In genomic region chr18:3597159-3597977, GRCh38 we compare ENCODE assay signal across 9 cellular contexts.
DNase-seq lines count a peak whose midpoint lies in the region; ATAC-seq and TF ChIP-seq lines count a peak whose summit lies in the region.
"Had no signal": no experiment of that assay in that cellular context is flagged by ENCODE, and none has a peak within 500 bp of the region (broad histone marks: within the 10 kb centered on the region; RNA-seq: fewer than 3 reads in every experiment).

No MANE protein-coding gene starts in this region.

- peaks cover 25% of the 10 kb centered on the region for H3K36me3 Mint-ChIP-seq in activated T-cell treated with anti-CD3 and anti-CD28 coated beads, Interleukin-2, amount 50 U/mL, for 24 hours (ENCODE audit: low read depth)
- H3K36me3 Mint-ChIP-seq in mesothelial cell of epicardium = no peaks in the 10 kb centered on the region

- peaks cover 66% of the 10 kb centered on the region for H3K4me1 Mint-ChIP-seq in activated T-cell treated with anti-CD3 and anti-CD28 coated beads, Interleukin-2, amount 50 U/mL, for 24 hours (ENCODE audit: low read depth)
- H3K4me1 Mint-ChIP-seq in mesothelial cell of epicardium = peaks cover 53% of the 10 kb centered on the region

- no peak for DNase-seq in activated T-cell treated with anti-CD3 and anti-CD28 coated beads, Interleukin-2, amount 50 U/mL, for 24 hours
- DNase-seq in activated T-cell treated with anti-CD3 and anti-CD28 coated beads, Interleukin-2, amount 50 U/mL, for 48 hours = no peak
- DNase-seq in body of pancreas (no peak), mesothelial cell of epicardium (ENCODE audit: low spot score in 2 of 2, unreplicated experiment in 2 of 2) (no peak), tibial nerve (ENCODE audit: low spot score in 2 of 2) (no peak), ecto neural progenitor cell (ENCODE audit: low spot score) (no peak)
- no peak for DNase-seq in activated CD4-positive, CD25-positive, alpha-beta regulatory T cell (lab: John Stamatoyannopoulos, UW)
- DNase-seq: NCI-H1694 treated with DMSO at 0.1 percent for 48 hours had no signal

- peak overlapping the region; percentile 98 for H3K27ac Mint-ChIP-seq in activated T-cell treated with anti-CD3 and anti-CD28 coated beads, Interleukin-2, amount 50 U/mL, for 24 hours
- H3K27ac Mint-ChIP-seq in mesothelial cell of epicardium = peak overlapping the region; percentile 99

- H3K27me3 Mint-ChIP-seq in activated T-cell treated with anti-CD3 and anti-CD28 coated beads, Interleukin-2, amount 50 U/mL, for 24 hours = no peaks in the 10 kb centered on the region
- no peaks in the 10 kb centered on the region for H3K27me3 Mint-ChIP-seq in mesothelial cell of epicardium (ENCODE audit: low read depth)

- no peak for TF ChIP-seq EP300 in tibial nerve (IDR thresholded peaks at IDR 0.05)

- H3K27me3 ChIP-seq in body of pancreas = no peaks in the 10 kb centered on the region
- H3K27me3 ChIP-seq in tibial nerve = no peaks in the 10 kb centered on the region

- H3K9me3 Mint-ChIP-seq in activated T-cell treated with anti-CD3 and anti-CD28 coated beads, Interleukin-2, amount 50 U/mL, for 24 hours = no peaks in the 10 kb centered on the region
- no peaks in the 10 kb centered on the region for H3K9me3 Mint-ChIP-seq in mesothelial cell of epicardium

- TF ChIP-seq CTCF in body of pancreas (IDR thresholded peaks at IDR 0.05) (no peak), mesothelial cell of epicardium (IDR thresholded peaks at IDR 0.05; ENCODE audit: unreplicated experiment) (no peak), tibial nerve (IDR thresholded peaks at IDR 0.05) (no peak)

- H3K9me3 ChIP-seq in body of pancreas (no peaks in the 10 kb centered on the region), tibial nerve (no peaks in the 10 kb centered on the region)

- H3K4me3 ChIP-seq in body of pancreas (no peak overlapping the region), tibial nerve (peak overlapping the region in 3 of 4 donors; percentile 4 to 58 (median 47))

- no peak for TF ChIP-seq POLR2A in body of pancreas (IDR thresholded peaks at IDR 0.05)
- TF ChIP-seq POLR2A in tibial nerve (IDR thresholded peaks at IDR 0.05) = no peak

- 78 to 82% methylated on average over 12 to 15 of the region's 15 CpGs for WGBS in body of pancreas, 2 donors
- 62 to 65% methylated on average over 15 of the region's 15 CpGs for WGBS in tibial nerve, 2 donors

- H3K36me3 ChIP-seq in body of pancreas (replicated peaks in 1 of 2; ENCODE audit: insufficient read depth in 1 of 2, low read depth in 2 of 2) = no peaks in the 10 kb centered on the region
- H3K36me3 ChIP-seq in tibial nerve = no peaks in the 10 kb centered on the region

- peak overlapping the region; percentile 89 for H3K4me3 Mint-ChIP-seq in activated T-cell treated with anti-CD3 and anti-CD28 coated beads, Interleukin-2, amount 50 U/mL, for 24 hours
- H3K4me3 Mint-ChIP-seq in mesothelial cell of epicardium = peak overlapping the region; percentile 46

- no peak for ATAC-seq in body of pancreas
- no peak for ATAC-seq in GM18870 (IDR thresholded peaks at IDR 0.05; ENCODE audit: unreplicated experiment)

- H3K27ac ChIP-seq in body of pancreas (peak overlapping the region; percentile 81 to 98 (median 96)), tibial nerve (peak overlapping the region; percentile 93 to 99 (median 97))

- peaks cover 44% of the 10 kb centered on the region for H3K4me1 ChIP-seq in body of pancreas
- peaks cover 0 to 63% (median 42%) of the 10 kb centered on the region in 4 donors for H3K4me1 ChIP-seq in tibial nerve

- intact Hi-C loops in body of pancreas (cut with DNase I) = no loop called here

Comparison
In these comparisons a context has a peak if more than half of its experiments do, and no peak if none do; other contexts are left out.
1. H3K4me3 ChIP-seq: peak in tibial nerve (3 of 4); none in body of pancreas (0 of 2).